ENCODE assay signal across 16 cellular contexts in genomic region chr7:27170494-27170811, GRCh38. TPM values are rescaled to one million over a fixed set of nuclear protein-coding genes. Genes with fewer than 3 reads are reported as not detected.
A peak's percentile ranks its signal among the peaks of the same experiment; 100 is the strongest.
DNase-seq lines count a peak whose midpoint lies in the region; ATAC-seq, FAIRE-seq and TF ChIP-seq lines count a peak whose summit lies in the region.
"Had no signal": no experiment of that assay in that cellular context is flagged by ENCODE, and none has a peak within 500 bp of the region (broad histone marks: within the 10 kb centered on the region; RNA-seq: fewer than 3 reads in every experiment).

No MANE protein-coding gene starts in this region.

- no peaks in the 10 kb centered on the region; a peak in 1 of 4 replicates for H3K9me3 ChIP-seq in H1 (ENCODE audit: insufficient read depth in 2 of 2, low read depth in 1 of 2, low read length in 1 of 2)
- H3K9me3 ChIP-seq in osteoblast (ENCODE audit: low read depth, low read length) = no peaks in the 10 kb centered on the region
- no peaks in the 10 kb centered on the region for H3K9me3 ChIP-seq in aorta (ENCODE audit: control insufficient read depth, low read length)
- H3K9me3 ChIP-seq in CD8-positive, alpha-beta T cell (ENCODE audit: low read length) = no peaks in the 10 kb centered on the region

- ATAC-seq in aorta (ENCODE audit: low FRiP score) = no peak
- ATAC-seq in CD8-positive, alpha-beta T cell = no peak
- ATAC-seq: K562 had no signal

- H3K27me3 ChIP-seq in H1 (replicated peaks in 1 of 4; ENCODE audit: control insufficient read depth in 3 of 4, extremely low read depth in 1 of 4, insufficient read depth in 3 of 4, low read length in 3 of 4) (peaks cover 95 to 100% (median 100%) of the 10 kb centered on the region in 4 experiments), osteoblast (ENCODE audit: insufficient read depth, low read length) (no peaks in the 10 kb centered on the region), aorta (ENCODE audit: control insufficient read depth in 1 of 2, insufficient read depth in 2 of 2, low read length in 1 of 2) (peaks cover 0 to 1% of the 10 kb centered on the region in 2 donors), mesendoderm (ENCODE audit: insufficient read depth, low read length, poor library complexity) (peaks cover 90% of the 10 kb centered on the region)
- H3K27me3 ChIP-seq in CD8-positive, alpha-beta T cell (ENCODE audit: insufficient read depth, low read length) = peaks cover 83% of the 10 kb centered on the region

- H3K4me3 ChIP-seq in AG04449 (ENCODE audit: low read depth, low read length) = peak overlapping the region; percentile 75
- H3K4me3 ChIP-seq in H1 (ENCODE audit: extremely low read depth in 1 of 4, insufficient read depth in 2 of 4, low read depth in 3 of 4, low read length in 4 of 4) = no peak overlapping the region
- H3K4me3 ChIP-seq in osteoblast (ENCODE audit: insufficient read depth, low read length) = peak overlapping the region; percentile 75
- H3K4me3 ChIP-seq in aorta (ENCODE audit: low read length in 2 of 2) = no peak overlapping the region
- no peak overlapping the region for H3K4me3 ChIP-seq in CD8-positive, alpha-beta T cell (ENCODE audit: low read depth, low read length)
- H3K4me3 ChIP-seq in mesendoderm (ENCODE audit: low read length) = no peak overlapping the region
- H3K4me3 ChIP-seq: BLaER1, K562 had no signal

- no peak overlapping the region for H2BK15ac ChIP-seq in H1 (ENCODE audit: low read length)
- H2BK15ac ChIP-seq in mesendoderm (replicated peaks; ENCODE audit: low read depth) = no peak overlapping the region

- peaks cover 69% of the 10 kb centered on the region for H3K27me3 Mint-ChIP-seq in CD8-positive, alpha-beta T cell (ENCODE audit: low read depth)

- H3K79me2 ChIP-seq in H1 (ENCODE audit: control insufficient read depth in 1 of 2, insufficient read depth in 2 of 2, low read length in 2 of 2) (no peaks in the 10 kb centered on the region), osteoblast (ENCODE audit: insufficient read depth, low read length) (peaks cover 100% of the 10 kb centered on the region), mesendoderm (ENCODE audit: control insufficient read depth, insufficient read depth, low read length) (no peaks in the 10 kb centered on the region)

- 35% methylated on average over 5 of the region's 5 CpGs; no CpG with 5 or more reads in 1 of the 2 experiments for WGBS in H1 (ENCODE audit: extremely low coverage in 1 of 2, insufficient coverage in 1 of 2, insufficient read length in 1 of 2, insufficient replicate concordance in 2 of 2, low coverage in 1 of 2, low lambda C conversion rate in 2 of 2, missing lambda C conversion rate in 1 of 2), 2 experiments
- WGBS in aorta, 2 donors = 55 to 57% methylated on average over 5 of the region's 5 CpGs
- no CpG with 5 or more reads among the region's 5 CpGs for WGBS in mesendoderm (ENCODE audit: extremely low coverage, insufficient coverage, low lambda C conversion rate)

- H2BK12ac ChIP-seq in H1 (ENCODE audit: low read depth, low read length) = no peak overlapping the region

- no peak for TF ChIP-seq RAD21 in H1 (IDR thresholded peaks at IDR 0.05 in 1 of 2, conservative IDR thresholded peaks at IDR 0.05 in 1 of 2; ENCODE audit: low read depth in 2 of 2, low read length in 2 of 2)

- H3K4ac ChIP-seq in H1 (replicated peaks; ENCODE audit: insufficient read length, low read depth, low read length) = no peak overlapping the region
- no peak overlapping the region for H3K4ac ChIP-seq in mesendoderm (ENCODE audit: low read depth, low read length)

- DNase-seq in AG04449 (ENCODE audit: low read depth, low spot score) = no peak
- DNase-seq in HEK293T (ENCODE audit: extremely low spot score) = no peak
- peak in 1 of 2 experiments; percentile 17 for DNase-seq in H1 (ENCODE audit: low read depth in 1 of 2, low spot score in 2 of 2)
- no peak for DNase-seq in osteoblast (ENCODE audit: insufficient read length, low spot score, missing footprints)
- DNase-seq in stimulated activated CD4-positive, alpha-beta T cell treated with anti-CD3 and anti-CD28 coated beads, Interleukin-2, amount 100 ng/mL, for 48 hours = no peak
- DNase-seq in aorta = no peak
- no peak for DNase-seq in CD8-positive, alpha-beta T cell
- DNase-seq in mesendoderm = no peak
- DNase-seq: activated CD4-positive, alpha-beta T cell treated with anti-CD3 and anti-CD28 coated beads, Interleukin-2, amount 50 U/mL, for 1 hour; activated effector memory CD4-positive, alpha-beta T cell treated with Interleukin-2 at 50 U/mL for 16 hours; T-helper 1 cell had no signal

- no peak overlapping the region for H3K4me3 Mint-ChIP-seq in CD8-positive, alpha-beta T cell

- intact Hi-C loops in aorta (cut with DNase I) = no loop called here
- intact Hi-C loops in CD8-positive, alpha-beta T cell (cut with DNase I, micrococcal nuclease) = no loop called here

- H3K4me1 ChIP-seq in H1 (replicated peaks in 1 of 4; ENCODE audit: control insufficient read depth in 3 of 4, insufficient read depth in 4 of 4, low read length in 3 of 4) (peaks cover 3 to 11% (median 4%) of the 10 kb centered on the region in 4 experiments; a peak in 5 of 7 replicates), osteoblast (ENCODE audit: insufficient read depth, low read length) (peaks cover 35% of the 10 kb centered on the region), aorta (ENCODE audit: control insufficient read depth in 1 of 2, insufficient read depth in 2 of 2, low read length in 2 of 2) (no peaks in the 10 kb centered on the region), mesendoderm (ENCODE audit: control insufficient read depth, low read depth, low read length) (no peaks in the 10 kb centered on the region)
- H3K4me1 ChIP-seq in CD8-positive, alpha-beta T cell (ENCODE audit: insufficient read depth, low read length) = peaks cover 52% of the 10 kb centered on the region
- H3K4me1 ChIP-seq: BLaER1 had no signal

- H3K56ac ChIP-seq in H1 (replicated peaks; ENCODE audit: insufficient read length, low read depth, low read length) (no peak overlapping the region), mesendoderm (ENCODE audit: low read length) (no peak overlapping the region)

- H3K27ac Mint-ChIP-seq in CD8-positive, alpha-beta T cell = no peak overlapping the region

- H4K8ac ChIP-seq in H1 (ENCODE audit: extremely low read depth, insufficient read depth, low read length) = no peak overlapping the region
- H4K8ac ChIP-seq in mesendoderm (ENCODE audit: low read depth, low read length) = no peak overlapping the region

- no peak for TF ChIP-seq EP300 in H1 (IDR thresholded peaks at IDR 0.05; ENCODE audit: borderline replicate concordance in 1 of 2, low read depth in 2 of 2, low read length in 2 of 2)

- no peak overlapping the region for H3K27ac ChIP-seq in H1 (ENCODE audit: low read depth, low read length)
- peak overlapping the region; percentile 76 for H3K27ac ChIP-seq in osteoblast (ENCODE audit: low read depth, low read length)
- no peak overlapping the region for H3K27ac ChIP-seq in aorta (ENCODE audit: low read depth in 1 of 2, low read length in 2 of 2)
- no peak overlapping the region for H3K27ac ChIP-seq in CD8-positive, alpha-beta T cell (ENCODE audit: low read depth, low read length)
- no peak overlapping the region for H3K27ac ChIP-seq in mesendoderm (ENCODE audit: low read depth, low read length)
- H3K27ac ChIP-seq: BLaER1 had no signal

- POLR2A ChIA-PET in AG04449 (lab: Yijun Ruan, JAX) = interaction anchor here (1.1 to 4.2 kb wide), 2 partner anchors 8 to 11 kb away, joined by 4 to 53 read pairs; no protein-coding TSS in a partner anchor
- POLR2A ChIA-PET in HEK293T (lab: Yijun Ruan, JAX) = interaction anchor here (0.8 to 13.6 kb wide), 7 partner anchors 9 to 972 kb away, joined by 3 to 367 read pairs (median 9); partner anchors contain the start of genes HNRNPA2B1, HOXA11, HOXA3 and HOXA5
- POLR2A ChIA-PET in H1 (lab: Charles Lee; ENCODE audit: partially characterized antibody) = no interaction called here
- POLR2A ChIA-PET in CD8-positive, alpha-beta T cell (lab: Charles Lee) = no interaction called here

- H3K4me1 Mint-ChIP-seq in CD8-positive, alpha-beta T cell (ENCODE audit: low read depth) = peaks cover 43% of the 10 kb centered on the region

- FAIRE-seq in H1 (lab: Jason Lieb, UNC) = no peak

- no peak overlapping the region for H2BK20ac ChIP-seq in H1 (ENCODE audit: low read length)

- H3K9ac ChIP-seq in H1 (replicated peaks in 1 of 4; ENCODE audit: extremely low read depth in 1 of 4, low read depth in 3 of 4, low read length in 3 of 4) (no peak overlapping the region), mesendoderm (ENCODE audit: low read length) (no peak overlapping the region)
- H3K9ac ChIP-seq: BLaER1 had no signal

- H4K5ac ChIP-seq in H1 (ENCODE audit: insufficient read length, low read depth, low read length) (no peak overlapping the region), mesendoderm (ENCODE audit: low read length) (no peak overlapping the region)

- H2BK5ac ChIP-seq in H1 (ENCODE audit: low read depth, low read length) = no peak overlapping the region
- no peak overlapping the region for H2BK5ac ChIP-seq in mesendoderm (ENCODE audit: low read length)

- TF ChIP-seq POLR2A in H1 (IDR thresholded peaks at IDR 0.05; ENCODE audit: control extremely low read depth in 1 of 2, low read depth in 2 of 2, low read length in 2 of 2) = no peak

- TF ChIP-seq CTCF in AG04449 (IDR thresholded peaks at IDR 0.05; ENCODE audit: insufficient read depth, low read length, missing control alignments) = no peak
- TF ChIP-seq CTCF in H1 (IDR thresholded peaks at IDR 0.05; ENCODE audit: control extremely low read depth in 1 of 3, insufficient read depth in 1 of 3, low read depth in 1 of 3, low read length in 3 of 3) = no peak
- no peak for TF ChIP-seq CTCF in osteoblast (IDR thresholded peaks at IDR 0.05; ENCODE audit: extremely low read depth, low read depth, low read length)
- no peak for TF ChIP-seq CTCF in CD8-positive, alpha-beta T cell (IDR thresholded peaks at IDR 0.05)

- no peak overlapping the region for H3K14ac ChIP-seq in H1 (ENCODE audit: insufficient read length)

- H3K79me1 ChIP-seq in H1 (ENCODE audit: low read depth, low read length) (no peaks in the 10 kb centered on the region), mesendoderm (ENCODE audit: low read length) (no peaks in the 10 kb centered on the region)

- H3K36me3 ChIP-seq in H1 (ENCODE audit: control insufficient read depth in 2 of 4, insufficient read depth in 4 of 4, low read length in 3 of 4) = peaks cover 0 to 24% (median 0%) of the 10 kb centered on the region in 4 experiments; a peak in 1 of 8 replicates
- H3K36me3 ChIP-seq in osteoblast (ENCODE audit: insufficient read depth, low read length) = peaks cover 18% of the 10 kb centered on the region
- no peaks in the 10 kb centered on the region for H3K36me3 ChIP-seq in aorta (ENCODE audit: control insufficient read depth in 1 of 2, insufficient read depth in 2 of 2, low read length in 1 of 2)
- no peaks in the 10 kb centered on the region for H3K36me3 ChIP-seq in CD8-positive, alpha-beta T cell (ENCODE audit: insufficient read depth, low read length)
- H3K36me3 ChIP-seq in mesendoderm (ENCODE audit: control insufficient read depth, insufficient read depth, low read length) = no peaks in the 10 kb centered on the region
- H3K36me3 ChIP-seq: BLaER1 had no signal

- H2AK5ac ChIP-seq in H1 (ENCODE audit: low read depth, low read length) = no peak overlapping the region
- H2AK5ac ChIP-seq in mesendoderm (ENCODE audit: low read length) = no peak overlapping the region

- no peaks in the 10 kb centered on the region for H3K36me3 Mint-ChIP-seq in CD8-positive, alpha-beta T cell

- no peak overlapping the region for H4K91ac ChIP-seq in H1 (replicated peaks; ENCODE audit: insufficient read length, low read length)

- CTCF ChIA-PET in AG04449 (lab: Yijun Ruan, JAX) = interaction anchor here (0.9 to 5.3 kb wide), 5 partner anchors 8 to 1314 kb away, joined by 3 to 48 read pairs (median 4); no protein-coding TSS in a partner anchor
- CTCF ChIA-PET in HEK293T (lab: Yijun Ruan, JAX) = interaction anchor here (1.4 kb wide), 1 partner anchor 9 kb away, joined by 8 read pairs; no protein-coding TSS in a partner anchor
- CTCF ChIA-PET in H1 (lab: Charles Lee; ENCODE audit: partially characterized antibody) = interaction anchor here (0.8 to 5.4 kb wide), 5 partner anchors 9 to 64 kb away, joined by 3 to 26 read pairs (median 5); partner anchors contain the start of gene HOXA5
- CTCF ChIA-PET in CD8-positive, alpha-beta T cell (lab: Charles Lee) = interaction anchor here (2.2 kb wide), 3 partner anchors 9 to 25 kb away, joined by 7 to 10 read pairs (median 9); no protein-coding TSS in a partner anchor

- H3K18ac ChIP-seq in H1 (ENCODE audit: extremely low read depth, low read length) (no peak overlapping the region), mesendoderm (ENCODE audit: low read length) (no peak overlapping the region)

- H3K4me2 ChIP-seq in H1 (ENCODE audit: insufficient read depth in 1 of 2, low read depth in 2 of 2, low read length in 2 of 2) (no peak overlapping the region), osteoblast (ENCODE audit: insufficient read depth, low read length) (peak overlapping the region; percentile 99), mesendoderm (ENCODE audit: low read length) (no peak overlapping the region)
- H3K4me2 ChIP-seq: BLaER1 had no signal

- H3K23ac ChIP-seq in H1 (ENCODE audit: insufficient read length) (no peak overlapping the region), mesendoderm (ENCODE audit: low read length) (no peak overlapping the region)

- H3K23me2 ChIP-seq in H1 (ENCODE audit: low read depth, low read length) = no peaks in the 10 kb centered on the region; the same call in 1 of the 2 replicates

- H2BK120ac ChIP-seq in H1 (replicated peaks; ENCODE audit: low read depth, low read length) (no peak overlapping the region), mesendoderm (ENCODE audit: low read depth, low read length) (no peak overlapping the region)

- H2AFZ ChIP-seq in H1 (ENCODE audit: low read length) (no peak overlapping the region), osteoblast (ENCODE audit: low read length) (no peak overlapping the region)

- no peaks in the 10 kb centered on the region for H3K9me3 Mint-ChIP-seq in CD8-positive, alpha-beta T cell

- H4K20me1 ChIP-seq in H1 (replicated peaks in 1 of 2; ENCODE audit: control insufficient read depth in 1 of 2, insufficient read depth in 2 of 2, low read length in 2 of 2) (peaks cover 33 to 51% of the 10 kb centered on the region in 2 experiments), osteoblast (ENCODE audit: insufficient read depth, low read length) (peaks cover 7% of the 10 kb centered on the region)

RNA-seq across cellular contexts. Expression of gene HOXA10, which starts 3.7 kb away (rescaled TPM):
- total RNA-seq in H1 (2021; fragmentation: NEBNext Ultra II Directional; extraction: Animal tissue kit (Norgen Biotek cat#: 25700)) = not detected in 2 replicates
- polyA plus RNA-seq in H1 (2011; rRNA removed) = not detected in 2 replicates
- polyA plus RNA-seq in H1 (2011; cell fraction: cytosol; rRNA removed) = not detected
- not detected for polyA plus RNA-seq in H1 (2011; cell fraction: nucleus; rRNA removed)
- not detected in 4 replicates for polyA plus RNA-seq in H1 (2012, experiment 1 of 2)
- polyA plus RNA-seq in H1 (2012, experiment 2 of 2) = not detected
- not detected for polyA plus RNA-seq in H1 (2013, experiment 1 of 2)
- not detected for polyA plus RNA-seq in H1 (2013, experiment 2 of 2)
- polyA minus RNA-seq in H1 (2011; rRNA and poly(A)+ RNA removed) = not detected in 2 replicates
- not detected for polyA minus RNA-seq in H1 (2011; cell fraction: cytosol; rRNA and poly(A)+ RNA removed)
- not detected for polyA minus RNA-seq in H1 (2011; cell fraction: nucleus; rRNA and poly(A)+ RNA removed)
- total RNA-seq in osteoblast = 32.1 and 43.1 TPM in 2 replicates
- total RNA-seq in aorta = 10 to 100 TPM in 1 of 2 donors, 1 to 10 TPM in 1; 1.5 to 11.2 TPM
- 1 to 10 TPM; 3.4 to 3.6 TPM for polyA plus RNA-seq in aorta
- total RNA-seq in CD8-positive, alpha-beta T cell = not detected
- polyA plus RNA-seq in mesendoderm (2013, experiment 1 of 2) = not detected
- polyA plus RNA-seq in mesendoderm (2013, experiment 2 of 2) = not detected
- total RNA-seq: cerebellum, K562 had no signal
- polyA plus RNA-seq: K562, neural cell had no signal

RNA-seq across cellular contexts. Expression of gene HOXA9, which starts 5.1 kb away (rescaled TPM):
- total RNA-seq in H1 (2021; fragmentation: NEBNext Ultra II Directional; extraction: Animal tissue kit (Norgen Biotek cat#: 25700)) = not detected in 2 replicates
- polyA plus RNA-seq in H1 (2011; rRNA removed) (not detected in 2 replicates), aorta (1 to 10 TPM; 1.5 to 3.1 TPM)
- polyA plus RNA-seq in H1 (2011; cell fraction: cytosol; rRNA removed) = not detected
- polyA plus RNA-seq in H1 (2011; cell fraction: nucleus; rRNA removed) = not detected
- polyA plus RNA-seq in H1 (2012, experiment 1 of 2) = not detected in 4 replicates
- polyA plus RNA-seq in H1 (2012, experiment 2 of 2) = not detected
- not detected for polyA plus RNA-seq in H1 (2013, experiment 1 of 2)
- polyA plus RNA-seq in H1 (2013, experiment 2 of 2) = not detected
- not detected in 2 replicates for polyA minus RNA-seq in H1 (2011; rRNA and poly(A)+ RNA removed)
- polyA minus RNA-seq in H1 (2011; cell fraction: cytosol; rRNA and poly(A)+ RNA removed) = not detected
- polyA minus RNA-seq in H1 (2011; cell fraction: nucleus; rRNA and poly(A)+ RNA removed) = not detected
- total RNA-seq in osteoblast (15.3 and 19.5 TPM in 2 replicates), aorta (1 to 10 TPM; 1.6 to 5.8 TPM)
- total RNA-seq in CD8-positive, alpha-beta T cell = not detected
- polyA plus RNA-seq in mesendoderm (2013, experiment 1 of 2) = not detected
- not detected for polyA plus RNA-seq in mesendoderm (2013, experiment 2 of 2)
- total RNA-seq: cerebellum, K562 had no signal
- polyA plus RNA-seq: K562, neural cell had no signal

RNA-seq across cellular contexts. Expression of gene HOXA7, which starts 14.0 kb away (rescaled TPM):
- not detected in 2 replicates for total RNA-seq in H1 (2021; fragmentation: NEBNext Ultra II Directional; extraction: Animal tissue kit (Norgen Biotek cat#: 25700))
- 0.03 TPM in 1 of 2 replicates, not detected in the other for polyA plus RNA-seq in H1 (2011; rRNA removed)
- polyA plus RNA-seq in H1 (2011; cell fraction: cytosol; rRNA removed) = not detected
- not detected for polyA plus RNA-seq in H1 (2011; cell fraction: nucleus; rRNA removed)
- not detected in 4 replicates for polyA plus RNA-seq in H1 (2012, experiment 1 of 2)
- polyA plus RNA-seq in H1 (2012, experiment 2 of 2) = not detected
- 0.02 TPM for polyA plus RNA-seq in H1 (2013, experiment 1 of 2)
- polyA plus RNA-seq in H1 (2013, experiment 2 of 2) = 0.02 TPM
- polyA minus RNA-seq in H1 (2011; rRNA and poly(A)+ RNA removed) = not detected in 2 replicates
- not detected for polyA minus RNA-seq in H1 (2011; cell fraction: cytosol; rRNA and poly(A)+ RNA removed)
- not detected for polyA minus RNA-seq in H1 (2011; cell fraction: nucleus; rRNA and poly(A)+ RNA removed)
- total RNA-seq in osteoblast = 3.6 and 4.4 TPM in 2 replicates
- 1 to 10 TPM; 4.7 to 9.3 TPM for total RNA-seq in aorta
- polyA plus RNA-seq in aorta = 1 to 10 TPM; 2.4 to 3.3 TPM
- total RNA-seq in CD8-positive, alpha-beta T cell = not detected
- 0.01 TPM for polyA plus RNA-seq in mesendoderm (2013, experiment 1 of 2)
- polyA plus RNA-seq in mesendoderm (2013, experiment 2 of 2) = not detected
- total RNA-seq: cerebellum, K562 had no signal
- polyA plus RNA-seq: K562, neural cell had no signal

RNA-seq across cellular contexts. Expression of gene HOXA11, which starts 14.6 kb away (rescaled TPM):
- total RNA-seq in H1 (2021; fragmentation: NEBNext Ultra II Directional; extraction: Animal tissue kit (Norgen Biotek cat#: 25700)) = not detected in 2 replicates
- not detected in 2 replicates for polyA plus RNA-seq in H1 (2011; rRNA removed)
- polyA plus RNA-seq in H1 (2011; cell fraction: cytosol; rRNA removed) = not detected
- polyA plus RNA-seq in H1 (2011; cell fraction: nucleus; rRNA removed) = not detected
- polyA plus RNA-seq in H1 (2012, experiment 1 of 2) = not detected in 4 replicates
- not detected for polyA plus RNA-seq in H1 (2012, experiment 2 of 2)
- not detected for polyA plus RNA-seq in H1 (2013, experiment 1 of 2)
- polyA plus RNA-seq in H1 (2013, experiment 2 of 2) = not detected
- polyA minus RNA-seq in H1 (2011; rRNA and poly(A)+ RNA removed) = not detected in 2 replicates
- not detected for polyA minus RNA-seq in H1 (2011; cell fraction: cytosol; rRNA and poly(A)+ RNA removed)
- polyA minus RNA-seq in H1 (2011; cell fraction: nucleus; rRNA and poly(A)+ RNA removed) = not detected
- total RNA-seq in osteoblast = 14.4 and 15.2 TPM in 2 replicates
- total RNA-seq in aorta = under 1 TPM in 1 of 2 donors, not detected in 1; 0.81 TPM
- polyA plus RNA-seq in aorta = under 1 TPM in 1 of 2 donors, not detected in 1; 0.13 TPM
- total RNA-seq in CD8-positive, alpha-beta T cell = not detected
- not detected for polyA plus RNA-seq in mesendoderm (2013, experiment 1 of 2)
- not detected for polyA plus RNA-seq in mesendoderm (2013, experiment 2 of 2)
- total RNA-seq: cerebellum, esophagus mucosa, K562 had no signal
- polyA plus RNA-seq: K562, neural cell had no signal

RNA-seq across cellular contexts. Expression of gene HOXA3, which starts 18.1 kb away (rescaled TPM):
- not detected in 2 replicates for total RNA-seq in H1 (2021; fragmentation: NEBNext Ultra II Directional; extraction: Animal tissue kit (Norgen Biotek cat#: 25700))
- not detected in 2 replicates for polyA plus RNA-seq in H1 (2011; rRNA removed)
- polyA plus RNA-seq in H1 (2011; cell fraction: cytosol; rRNA removed) = not detected
- polyA plus RNA-seq in H1 (2011; cell fraction: nucleus; rRNA removed) = not detected
- not detected in 4 replicates for polyA plus RNA-seq in H1 (2012, experiment 1 of 2)
- polyA plus RNA-seq in H1 (2012, experiment 2 of 2) = not detected
- not detected for polyA plus RNA-seq in H1 (2013, experiment 1 of 2)
- polyA plus RNA-seq in H1 (2013, experiment 2 of 2) = not detected
- not detected in 2 replicates for polyA minus RNA-seq in H1 (2011; rRNA and poly(A)+ RNA removed)
- not detected for polyA minus RNA-seq in H1 (2011; cell fraction: cytosol; rRNA and poly(A)+ RNA removed)
- not detected for polyA minus RNA-seq in H1 (2011; cell fraction: nucleus; rRNA and poly(A)+ RNA removed)
- 3.5 and 4.0 TPM in 2 replicates for total RNA-seq in osteoblast
- total RNA-seq in aorta = 10 to 100 TPM in 1 of 2 donors, 1 to 10 TPM in 1; 9.6 to 20.8 TPM
- polyA plus RNA-seq in aorta = 10 to 100 TPM in 1 of 2 donors, 1 to 10 TPM in 1; 3.8 to 12.2 TPM
- total RNA-seq in CD8-positive, alpha-beta T cell = not detected
- not detected for polyA plus RNA-seq in mesendoderm (2013, experiment 1 of 2)
- not detected for polyA plus RNA-seq in mesendoderm (2013, experiment 2 of 2)
- total RNA-seq: cerebellum had no signal
- polyA plus RNA-seq: neural cell had no signal

Comparison
In these comparisons a context has a peak if more than half of its experiments do, and no peak if none do; other contexts are left out.
1. H3K4me3 ChIP-seq: peak in AG04449 (single experiment) and osteoblast (single experiment); none in H1 (0 of 4), aorta (0 of 2), CD8-positive, alpha-beta T cell (single experiment) and mesendoderm (single experiment).
2. POLR2A ChIA-PET loops: an anchor here in AG04449 (1.1 to 4.2 kb wide) and HEK293T (0.8 to 13.6 kb wide); none called in H1 and CD8-positive, alpha-beta T cell.